10 cellular contexts compared by ENCODE assay signal in genomic region chr11:115193931-115194797, GRCh38.
DNase-seq lines count a peak whose midpoint lies in the region; ATAC-seq and TF ChIP-seq lines count a peak whose summit lies in the region.
"Had no signal": no experiment of that assay in that cellular context is flagged by ENCODE, and none has a peak within 500 bp of the region (broad histone marks: within the 10 kb centered on the region; RNA-seq: fewer than 3 reads in every experiment).

No MANE protein-coding gene starts in this region.

- POLR2A ChIA-PET in activated CD4-positive, alpha-beta T cell treated with anti-CD3 and anti-CD28 coated beads for 36 hours (lab: Charles Lee), result no interaction called here

- no peaks in the 10 kb centered on the region for H3K27me3 ChIP-seq in foreskin keratinocyte

- ATAC-seq in activated CD4-positive, alpha-beta T cell treated with anti-CD3 and anti-CD28 coated beads for 36 hours, result peak; percentile 72
- ATAC-seq in GM21723 (IDR thresholded peaks at IDR 0.05; ENCODE audit: unreplicated experiment) (peak; percentile 90), foreskin keratinocyte (no peak)
- ATAC-seq in natural killer cell treated with Interleukin-12 subunit alpha and Interleukin-12 subunit beta and Interleukin-15 and Interleukin-18, amount 100 ng/mL, for 72 hours, result peak; percentile 45 to 86

- no peak for DNase-seq in activated CD4-positive, alpha-beta T cell treated with anti-CD3 and anti-CD28 coated beads for 36 hours
- no peak for DNase-seq in activated CD4-positive, alpha-beta T cell treated with anti-CD3 and anti-CD28 coated beads, Interleukin-2, amount 50 U/mL, for 48 hours
- DNase-seq in NCI-H187 treated with DMSO at 0.1 percent for 48 hours (lab: John Stamatoyannopoulos, UW) (peak; percentile 34), midbrain (lab: John Stamatoyannopoulos, UW) (no peak), foreskin keratinocyte (no peak)
- no peak for DNase-seq in natural killer cell treated with Interleukin-12 subunit alpha and Interleukin-12 subunit beta and Interleukin-15 and Interleukin-18, amount 100 ng/mL, for 72 hours (ENCODE audit: low spot score)
- DNase-seq in stimulated activated CD4-positive, alpha-beta T cell treated with anti-CD3 and anti-CD28 coated beads, Interleukin-4, amount 100 ng/mL, for 1 hour, result no peak
- DNase-seq: NCI-H1694 had no signal

- no peak overlapping the region for H3K27ac Mint-ChIP-seq in activated CD4-positive, alpha-beta T cell treated with anti-CD3 and anti-CD28 coated beads for 36 hours
- peak overlapping the region; percentile 40 to 95 for H3K27ac Mint-ChIP-seq in natural killer cell treated with Interleukin-12 subunit alpha and Interleukin-12 subunit beta and Interleukin-15 and Interleukin-18, amount 100 ng/mL, for 72 hours

- CTCF ChIA-PET in activated CD4-positive, alpha-beta T cell treated with anti-CD3 and anti-CD28 coated beads for 36 hours (lab: Charles Lee), result no interaction called here

- H3K4me1 Mint-ChIP-seq in activated CD4-positive, alpha-beta T cell treated with anti-CD3 and anti-CD28 coated beads for 36 hours, result peaks cover 4% of the 10 kb centered on the region
- H3K4me1 Mint-ChIP-seq in natural killer cell treated with Interleukin-12 subunit alpha and Interleukin-12 subunit beta and Interleukin-15 and Interleukin-18, amount 100 ng/mL, for 72 hours (ENCODE audit: low read depth in 2 of 2), result peaks cover 0 to 16% of the 10 kb centered on the region in 2 donors

- H3K27me3 Mint-ChIP-seq in activated CD4-positive, alpha-beta T cell treated with anti-CD3 and anti-CD28 coated beads for 36 hours, result peaks cover 2% of the 10 kb centered on the region
- H3K27me3 Mint-ChIP-seq in natural killer cell treated with Interleukin-12 subunit alpha and Interleukin-12 subunit beta and Interleukin-15 and Interleukin-18, amount 100 ng/mL, for 72 hours, result peaks cover 0 to 11% of the 10 kb centered on the region in 2 donors

- peaks cover 8% of the 10 kb centered on the region for H3K4me1 ChIP-seq in foreskin keratinocyte

- H3K9me3 Mint-ChIP-seq in activated CD4-positive, alpha-beta T cell treated with anti-CD3 and anti-CD28 coated beads for 36 hours (ENCODE audit: low read depth), result no peaks in the 10 kb centered on the region
- no peaks in the 10 kb centered on the region for H3K9me3 Mint-ChIP-seq in natural killer cell treated with Interleukin-12 subunit alpha and Interleukin-12 subunit beta and Interleukin-15 and Interleukin-18, amount 100 ng/mL, for 72 hours

- peak overlapping the region; percentile 2 for H3K4me3 Mint-ChIP-seq in activated CD4-positive, alpha-beta T cell treated with anti-CD3 and anti-CD28 coated beads for 36 hours
- peak overlapping the region; percentile 84 for H3K4me3 Mint-ChIP-seq in natural killer cell treated with Interleukin-12 subunit alpha and Interleukin-12 subunit beta and Interleukin-15 and Interleukin-18, amount 100 ng/mL, for 72 hours

- no peak for TF ChIP-seq CTCF in foreskin keratinocyte (conservative IDR thresholded peaks at IDR 0.05)

- no peak overlapping the region for H3K27ac ChIP-seq in foreskin keratinocyte
- H3K27ac ChIP-seq: epithelial cell of prostate had no signal

- intact Hi-C loops in activated CD4-positive, alpha-beta T cell treated with anti-CD3 and anti-CD28 coated beads for 36 hours (cut with DNase I, micrococcal nuclease), result loop anchor here (1.0 kb wide), 1 partner anchor 28 kb away; no protein-coding TSS in a partner anchor

- H3K36me3 Mint-ChIP-seq in activated CD4-positive, alpha-beta T cell treated with anti-CD3 and anti-CD28 coated beads for 36 hours (ENCODE audit: low read depth), result no peaks in the 10 kb centered on the region
- H3K36me3 Mint-ChIP-seq in natural killer cell treated with Interleukin-12 subunit alpha and Interleukin-12 subunit beta and Interleukin-15 and Interleukin-18, amount 100 ng/mL, for 72 hours, result no peaks in the 10 kb centered on the region
